13 cellular contexts compared by ENCODE assay signal in genomic region chr2:127569274-127570065, GRCh38.
DNase-seq lines count a peak whose midpoint lies in the region; TF ChIP-seq lines count a peak whose summit lies in the region.
"Had no signal": no experiment of that assay in that cellular context is flagged by ENCODE, and none has a peak within 500 bp of the region (broad histone marks: within the 10 kb centered on the region; RNA-seq: fewer than 3 reads in every experiment).

No MANE protein-coding gene starts in this region.

- peaks cover 4% of the 10 kb centered on the region for H3K4me1 Mint-ChIP-seq in activated naive CD4-positive, alpha-beta T cell treated with anti-CD3 and anti-CD28 coated beads, Interleukin-2, amount 10 ng/mL, durations not matched to agents 7 days and 5 days

- no peak overlapping the region for H3K4me3 Mint-ChIP-seq in activated naive CD4-positive, alpha-beta T cell treated with anti-CD3 and anti-CD28 coated beads, Interleukin-2, amount 10 ng/mL, durations not matched to agents 7 days and 5 days

- peak; percentile 81 for DNase-seq in GM03348 (ENCODE audit: low spot score)
- DNase-seq in amniotic stem cell (lab: John Stamatoyannopoulos, UW) = peak; percentile 13
- peak; percentile 47 for DNase-seq in globus pallidus (ENCODE audit: low spot score)
- DNase-seq in retinal pigment epithelial cell (ENCODE audit: low read depth) = peak; percentile 3
- DNase-seq in activated naive CD4-positive, alpha-beta T cell treated with anti-CD3 and anti-CD28 coated beads, Interleukin-2, amount 10 ng/mL, durations not matched to agents 7 days and 5 days = no peak
- DNase-seq in effector CD4-positive, alpha-beta T cell = no peak
- DNase-seq in DMS53 treated with DMSO at 0.1 percent for 48 hours (lab: John Stamatoyannopoulos, UW; ENCODE audit: unreplicated experiment) = no peak
- DNase-seq in stimulated activated CD4-positive, alpha-beta T cell treated with anti-CD3 and anti-CD28 coated beads, Interleukin-15, amount 100 ng/mL, for 24 hours = no peak
- DNase-seq: DND-41; effector CD8-positive, alpha-beta T cell; NCI-H446 treated with DMSO at 0.1 percent for 48 hours; SW 1271 had no signal

- H3K9me3 Mint-ChIP-seq in activated naive CD4-positive, alpha-beta T cell treated with anti-CD3 and anti-CD28 coated beads, Interleukin-2, amount 10 ng/mL, durations not matched to agents 7 days and 5 days = no peaks in the 10 kb centered on the region

- CTCF ChIA-PET in activated naive CD4-positive, alpha-beta T cell treated with anti-CD3 and anti-CD28 coated beads, Interleukin-2, amount 10 ng/mL, durations not matched to agents 7 days and 5 days (lab: Charles Lee) = interaction anchor here (1.1 kb wide), 1 partner anchor 21 kb away, joined by 3 read pairs; no protein-coding TSS in a partner anchor

- H3K4me3 ChIP-seq in retinal pigment epithelial cell (ENCODE audit: low read length) = no peak overlapping the region
- H3K4me3 ChIP-seq: right lobe of liver had no signal

- TF ChIP-seq CTCF in retinal pigment epithelial cell (conservative IDR thresholded peaks at IDR 0.05; ENCODE audit: low read depth, low read length) = no peak

- peaks cover 44% of the 10 kb centered on the region for H3K27me3 Mint-ChIP-seq in activated naive CD4-positive, alpha-beta T cell treated with anti-CD3 and anti-CD28 coated beads, Interleukin-2, amount 10 ng/mL, durations not matched to agents 7 days and 5 days

- no peaks in the 10 kb centered on the region for H3K36me3 Mint-ChIP-seq in activated naive CD4-positive, alpha-beta T cell treated with anti-CD3 and anti-CD28 coated beads, Interleukin-2, amount 10 ng/mL, durations not matched to agents 7 days and 5 days

- H3K27ac Mint-ChIP-seq in activated naive CD4-positive, alpha-beta T cell treated with anti-CD3 and anti-CD28 coated beads, Interleukin-2, amount 10 ng/mL, durations not matched to agents 7 days and 5 days = no peak overlapping the region

Comparison
In these comparisons a context has a peak if more than half of its experiments do, and no peak if none do; other contexts are left out.
1. DNase-seq: peak in GM03348 (single experiment), amniotic stem cell (single experiment), globus pallidus (single experiment) and retinal pigment epithelial cell (single experiment); none in activated naive CD4-positive, alpha-beta T cell treated with anti-CD3 and anti-CD28 coated beads, Interleukin-2, amount 10 ng/mL, durations not matched to agents 7 days and 5 days (single experiment), effector CD4-positive, alpha-beta T cell (single experiment), DMS53 treated with DMSO at 0.1 percent for 48 hours (single experiment) and stimulated activated CD4-positive, alpha-beta T cell treated with anti-CD3 and anti-CD28 coated beads, Interleukin-15, amount 100 ng/mL, for 24 hours (single experiment).